ENCODE assay signal across 29 cellular contexts in genomic region chr12:20546267-20546666, GRCh38.
"Had no signal": no experiment of that assay in that cellular context is flagged by ENCODE, and none has a peak within 500 bp of the region (broad histone marks: within the 10 kb centered on the region; RNA-seq: fewer than 3 reads in every experiment).

No MANE protein-coding gene starts in this region.

- H3K9me3 Mint-ChIP-seq: activated CD4-positive, alpha-beta memory T cell treated with anti-CD3 and anti-CD28 coated beads for 36 hours; activated CD4-positive, alpha-beta T cell treated with anti-CD3 and anti-CD28 coated beads, Interleukin-2, amount 10 ng/mL, durations not matched to agents 24 days and 14 days; activated naive CD4-positive, alpha-beta T cell treated with anti-CD3 and anti-CD28 coated beads, Interleukin-2, amount 10 ng/mL, durations not matched to agents 7 days and 5 days; activated naive CD4-positive, alpha-beta T cell treated with anti-CD3 and anti-CD28 coated beads, Interleukin-2, amount 50 U/mL, for 72 hours; activated naive CD8-positive, alpha-beta T cell treated with anti-CD3 and anti-CD28 coated beads, Interleukin-2, amount 10 ng/mL, durations not matched to agents 7 days and 5 days; activated T-helper 1 cell treated with anti-CD3 and anti-CD28 coated beads, Interleukin-12 subunit alpha, Interleukin-12 subunit beta, Interleukin-2, Interleukin-4 antibody, amounts not matched to agents 30 ng/mL and 10 ng/mL and 1 ng/mL, durations not matched to agents 14 hours and 24 hours and 36 hours; activated T-helper 2 cell treated with anti-CD3 and anti-CD28 coated beads, Interferon-gamma antibody, Interleukin-2, Interleukin-4, amounts not matched to agents 10 μg/mL and 5 μg/mL and 100 μg/mL, durations not matched to agents 14 hours and 24 hours and 36 hours; central memory CD8-positive, alpha-beta T cell had no signal

- DNase-seq: activated CD4-positive, alpha-beta memory T cell treated with anti-CD3 and anti-CD28 coated beads for 36 hours; activated CD4-positive, alpha-beta T cell treated with anti-CD3 and anti-CD28 coated beads for 36 hours; activated CD4-positive, alpha-beta T cell treated with anti-CD3 and anti-CD28 coated beads, Interleukin-2, amount 10 ng/mL, durations not matched to agents 24 days and 14 days; activated CD4-positive, CD25-positive, alpha-beta regulatory T cell; activated CD4-positive, CD25-positive, alpha-beta regulatory T cell treated with anti-CD3 and anti-CD28 coated beads, Interleukin-2, amount 50 U/mL, for 72 hours; activated CD8-positive, alpha-beta memory T cell treated with anti-CD3 and anti-CD28 coated beads, Interleukin-2, amount 10 ng/mL, durations not matched to agents 7 days and 5 days; activated CD8-positive, alpha-beta memory T cell treated with anti-CD3 and anti-CD28 coated beads, Interleukin-2, amount 50 U/mL, for 4 hours; activated CD8-positive, alpha-beta T cell treated with anti-CD3 and anti-CD28 coated beads, Interleukin-2, amount 10 ng/mL, durations not matched to agents 7 days and 5 days; activated effector memory CD4-positive, alpha-beta T cell treated with anti-CD3 and anti-CD28 coated beads, Interleukin-2, amount 50 U/mL, for 16 hours; activated naive CD4-positive, alpha-beta T cell treated with anti-CD3 and anti-CD28 coated beads, Interleukin-2, amount 10 ng/mL, durations not matched to agents 7 days and 5 days; activated naive CD8-positive, alpha-beta T cell treated with anti-CD3 and anti-CD28 coated beads, Interleukin-2, amount 10 ng/mL, durations not matched to agents 7 days and 5 days; activated T-cell treated with anti-CD3 and anti-CD28 coated beads, Interleukin-2, amount 50 U/mL, for 1 hour; activated T-cell treated with anti-CD3 and anti-CD28 coated beads, Interleukin-2, amount 50 U/mL, for 48 hours; dorsolateral prefrontal cortex; effector memory CD4-positive, alpha-beta T cell; endodermal cell; foreskin fibroblast; T-helper 2 cell had no signal

- H3K27me3 Mint-ChIP-seq: activated CD4-positive, alpha-beta memory T cell treated with anti-CD3 and anti-CD28 coated beads for 36 hours; activated CD4-positive, alpha-beta T cell treated with anti-CD3 and anti-CD28 coated beads for 36 hours; activated CD4-positive, alpha-beta T cell treated with anti-CD3 and anti-CD28 coated beads, Interleukin-2, amount 10 ng/mL, durations not matched to agents 24 days and 14 days; activated CD8-positive, alpha-beta memory T cell treated with anti-CD3 and anti-CD28 coated beads, Interleukin-2, amount 10 ng/mL, durations not matched to agents 7 days and 5 days; activated naive CD4-positive, alpha-beta T cell treated with anti-CD3 and anti-CD28 coated beads, Interleukin-2, amount 10 ng/mL, durations not matched to agents 7 days and 5 days; activated naive CD8-positive, alpha-beta T cell treated with anti-CD3 and anti-CD28 coated beads, Interleukin-2, amount 10 ng/mL, durations not matched to agents 7 days and 5 days; brain; central memory CD8-positive, alpha-beta T cell; dendritic cell treated with granulocyte-macrophage colony-stimulating factor and Interleukin-4, amounts not matched to agents 40 ng/mL and 50 ng/mL, for 4 days had no signal

- H3K9me3 ChIP-seq: ascending aorta, breast epithelium had no signal

- ATAC-seq: activated CD4-positive, alpha-beta T cell treated with anti-CD3 and anti-CD28 coated beads for 36 hours; activated CD8-positive, alpha-beta memory T cell treated with anti-CD3 and anti-CD28 coated beads, Interleukin-2, amount 10 ng/mL, durations not matched to agents 7 days and 5 days; activated CD8-positive, alpha-beta T cell treated with anti-CD3 and anti-CD28 coated beads, Interleukin-2, amount 10 ng/mL, durations not matched to agents 7 days and 5 days; activated naive CD4-positive, alpha-beta T cell treated with anti-CD3 and anti-CD28 coated beads, Interleukin-2, amount 50 U/mL, for 72 hours; esophagus mucosa had no signal

- H3K4me3 ChIP-seq: ascending aorta, breast epithelium, cardiac muscle cell, coronary artery, dorsolateral prefrontal cortex had no signal

- H3K36me3 Mint-ChIP-seq: activated CD4-positive, alpha-beta memory T cell treated with anti-CD3 and anti-CD28 coated beads for 36 hours; activated CD8-positive, alpha-beta memory T cell treated with anti-CD3 and anti-CD28 coated beads, Interleukin-2, amount 10 ng/mL, durations not matched to agents 7 days and 5 days; activated naive CD4-positive, alpha-beta T cell treated with anti-CD3 and anti-CD28 coated beads, Interleukin-2, amount 10 ng/mL, durations not matched to agents 7 days and 5 days; activated naive CD4-positive, alpha-beta T cell treated with anti-CD3 and anti-CD28 coated beads, Interleukin-2, amount 50 U/mL, for 72 hours; activated naive CD8-positive, alpha-beta T cell treated with anti-CD3 and anti-CD28 coated beads, Interleukin-2, amount 10 ng/mL, durations not matched to agents 7 days and 5 days had no signal

- H3K27me3 ChIP-seq: ascending aorta, breast epithelium, cardiac muscle cell, dorsolateral prefrontal cortex had no signal

- H3K36me3 ChIP-seq: ascending aorta, breast epithelium, cardiac muscle cell had no signal

- H3K4me1 Mint-ChIP-seq: activated CD4-positive, alpha-beta T cell treated with anti-CD3 and anti-CD28 coated beads for 36 hours; activated CD4-positive, alpha-beta T cell treated with anti-CD3 and anti-CD28 coated beads, Interleukin-2, amount 10 ng/mL, durations not matched to agents 24 days and 14 days; activated CD8-positive, alpha-beta memory T cell treated with anti-CD3 and anti-CD28 coated beads, Interleukin-2, amount 10 ng/mL, durations not matched to agents 7 days and 5 days; activated naive CD4-positive, alpha-beta T cell treated with anti-CD3 and anti-CD28 coated beads, Interleukin-2, amount 10 ng/mL, durations not matched to agents 7 days and 5 days; activated naive CD8-positive, alpha-beta T cell treated with anti-CD3 and anti-CD28 coated beads, Interleukin-2, amount 10 ng/mL, durations not matched to agents 7 days and 5 days; central memory CD8-positive, alpha-beta T cell had no signal

- H3K4me1 ChIP-seq: breast epithelium had no signal

- H3K27ac Mint-ChIP-seq: activated CD4-positive, alpha-beta memory T cell treated with anti-CD3 and anti-CD28 coated beads for 36 hours; activated CD4-positive, alpha-beta T cell treated with anti-CD3 and anti-CD28 coated beads for 36 hours; activated CD4-positive, alpha-beta T cell treated with anti-CD3 and anti-CD28 coated beads, Interleukin-2, amount 10 ng/mL, durations not matched to agents 24 days and 14 days; activated CD8-positive, alpha-beta memory T cell treated with anti-CD3 and anti-CD28 coated beads, Interleukin-2, amount 10 ng/mL, durations not matched to agents 7 days and 5 days; activated CD8-positive, alpha-beta T cell treated with anti-CD3 and anti-CD28 coated beads, Interleukin-2, amount 10 ng/mL, durations not matched to agents 7 days and 5 days; activated naive CD4-positive, alpha-beta T cell treated with anti-CD3 and anti-CD28 coated beads, Interleukin-2, amount 10 ng/mL, durations not matched to agents 7 days and 5 days; activated naive CD4-positive, alpha-beta T cell treated with anti-CD3 and anti-CD28 coated beads, Interleukin-2, amount 50 U/mL, for 72 hours; activated naive CD8-positive, alpha-beta T cell treated with anti-CD3 and anti-CD28 coated beads, Interleukin-2, amount 10 ng/mL, durations not matched to agents 7 days and 5 days; activated T-helper 1 cell treated with anti-CD3 and anti-CD28 coated beads, Interleukin-12 subunit alpha, Interleukin-12 subunit beta, Interleukin-2, Interleukin-4 antibody, amounts not matched to agents 30 ng/mL and 10 ng/mL and 1 ng/mL, durations not matched to agents 14 hours and 24 hours and 36 hours; activated T-helper 2 cell treated with anti-CD3 and anti-CD28 coated beads, Interferon-gamma antibody, Interleukin-2, Interleukin-4, amounts not matched to agents 10 μg/mL and 5 μg/mL and 100 μg/mL, durations not matched to agents 14 hours and 24 hours and 36 hours; dendritic cell treated with granulocyte-macrophage colony-stimulating factor and Interleukin-4, amounts not matched to agents 40 ng/mL and 50 ng/mL, for 4 days; endodermal cell had no signal

- H3K4me3 Mint-ChIP-seq: activated CD4-positive, alpha-beta memory T cell treated with anti-CD3 and anti-CD28 coated beads for 36 hours; activated CD4-positive, alpha-beta T cell treated with anti-CD3 and anti-CD28 coated beads for 36 hours; activated CD4-positive, alpha-beta T cell treated with anti-CD3 and anti-CD28 coated beads, Interleukin-2, amount 10 ng/mL, durations not matched to agents 24 days and 14 days; activated CD8-positive, alpha-beta memory T cell treated with anti-CD3 and anti-CD28 coated beads, Interleukin-2, amount 10 ng/mL, durations not matched to agents 7 days and 5 days; activated CD8-positive, alpha-beta T cell treated with anti-CD3 and anti-CD28 coated beads, Interleukin-2, amount 10 ng/mL, durations not matched to agents 7 days and 5 days; activated naive CD4-positive, alpha-beta T cell treated with anti-CD3 and anti-CD28 coated beads, Interleukin-2, amount 10 ng/mL, durations not matched to agents 7 days and 5 days; activated naive CD8-positive, alpha-beta T cell treated with anti-CD3 and anti-CD28 coated beads, Interleukin-2, amount 10 ng/mL, durations not matched to agents 7 days and 5 days; activated T-helper 1 cell treated with anti-CD3 and anti-CD28 coated beads, Interleukin-12 subunit alpha, Interleukin-12 subunit beta, Interleukin-2, Interleukin-4 antibody, amounts not matched to agents 30 ng/mL and 10 ng/mL and 1 ng/mL, durations not matched to agents 14 hours and 24 hours and 36 hours; brain; central memory CD8-positive, alpha-beta T cell; dendritic cell treated with granulocyte-macrophage colony-stimulating factor and Interleukin-4, amounts not matched to agents 40 ng/mL and 50 ng/mL, for 4 days; endodermal cell had no signal

- H3K27ac ChIP-seq: breast epithelium, cardiac muscle cell, dorsolateral prefrontal cortex had no signal
